Comparison of ENCODE assay signal across 15 cellular contexts in genomic region chr7:105837765-105838241, GRCh38. TPM values are rescaled to one million over a fixed set of nuclear protein-coding genes. Genes with fewer than 3 reads are reported as not detected.
DNase-seq lines count a peak whose midpoint lies in the region; ATAC-seq and TF ChIP-seq lines count a peak whose summit lies in the region.
"Had no signal": no experiment of that assay in that cellular context is flagged by ENCODE, and none has a peak within 500 bp of the region (broad histone marks: within the 10 kb centered on the region; RNA-seq: fewer than 3 reads in every experiment).

No MANE protein-coding gene starts in this region.

- no peak for ATAC-seq in GM21528 (IDR thresholded peaks at IDR 0.05; ENCODE audit: low FRiP score, unreplicated experiment)

- H4K20me1 ChIP-seq in PC-9 (ENCODE audit: insufficient read depth) = no peaks in the 10 kb centered on the region

- BruUV-seq in PC-9 (replicated peaks; lab: Mats Ljungman, UMichigan) = no TSS peak

- H3K9me3 ChIP-seq in HUES6 (ENCODE audit: control insufficient read depth, insufficient read depth, low read depth, low read length) (no peaks in the 10 kb centered on the region), SK-N-MC (ENCODE audit: low read depth, low read length) (no peaks in the 10 kb centered on the region), iPS-20b (ENCODE audit: insufficient read depth, low read depth, low read length) (no peaks in the 10 kb centered on the region), PC-9 (ENCODE audit: insufficient read depth, low read depth) (no peaks in the 10 kb centered on the region)
- H3K9me3 ChIP-seq: ascending aorta, BE2C had no signal

- H3K79me2 ChIP-seq in PC-9 (ENCODE audit: low read depth) = no peaks in the 10 kb centered on the region

- H3K27ac ChIP-seq in HUES6 (ENCODE audit: low read depth, low read length) = no peak overlapping the region; the same call in 1 of the 2 replicates
- peak overlapping the region; percentile 10; the same call in 1 of the 2 replicates for H3K27ac ChIP-seq in SK-N-MC
- no peak overlapping the region for H3K27ac ChIP-seq in iPS-20b (ENCODE audit: low read length)
- peak overlapping the region; percentile 51 for H3K27ac ChIP-seq in rectal smooth muscle tissue (ENCODE audit: low read depth, low read length)
- no peak overlapping the region for H3K27ac ChIP-seq in PC-9
- H3K27ac ChIP-seq: parathyroid adenoma had no signal

- CTCF ChIA-PET in PC-9 (lab: Charles Lee) = no interaction called here

- TF ChIP-seq CTCF in PC-9 (conservative IDR thresholded peaks at IDR 0.05) = no peak

- POLR2A ChIA-PET in PC-9 (lab: Charles Lee; ENCODE audit: unreplicated experiment) = no interaction called here

- H3K4me2 ChIP-seq in PC-9 = no peak overlapping the region

- H3K9me2 ChIP-seq in PC-9 (ENCODE audit: insufficient read depth) = no peaks in the 10 kb centered on the region

- H2AFZ ChIP-seq in PC-9 = no peak overlapping the region
- H2AFZ ChIP-seq: parathyroid adenoma had no signal

- H3K4me1 ChIP-seq in HUES6 (ENCODE audit: control insufficient read depth, insufficient read depth, low read length) (peaks cover 61% of the 10 kb centered on the region), iPS-20b (ENCODE audit: insufficient read depth, low read length) (peaks cover 32% of the 10 kb centered on the region), rectal smooth muscle tissue (ENCODE audit: control insufficient read depth, insufficient read depth, low read length) (peaks cover 24% of the 10 kb centered on the region), PC-9 (replicated peaks; ENCODE audit: insufficient read depth) (peaks cover 6% of the 10 kb centered on the region)
- H3K4me1 ChIP-seq: parathyroid adenoma had no signal

- intact Hi-C loops in PC-9 (cut with micrococcal nuclease; ENCODE audit: unreplicated experiment) = no loop called here

- H3K27me3 ChIP-seq in HUES6 (ENCODE audit: control insufficient read depth, insufficient read depth, low read length) (no peaks in the 10 kb centered on the region), iPS-20b (ENCODE audit: insufficient read depth, low read length) (peaks cover 26% of the 10 kb centered on the region), rectal smooth muscle tissue (ENCODE audit: control insufficient read depth, insufficient read depth, low read length) (no peaks in the 10 kb centered on the region), PC-9 (ENCODE audit: insufficient read depth, low read depth) (no peaks in the 10 kb centered on the region)
- H3K27me3 ChIP-seq: ascending aorta, BE2C had no signal

- H3K4me3 ChIP-seq in HUES6 (ENCODE audit: low read depth, low read length) (peak overlapping the region; percentile 36), SK-N-MC (no peak overlapping the region), iPS-20b (ENCODE audit: low read length) (peak overlapping the region; percentile 37; the same call in 1 of the 2 replicates), rectal smooth muscle tissue (ENCODE audit: low read length) (no peak overlapping the region), PC-9 (no peak overlapping the region)

- H3K36me3 ChIP-seq in HUES6 (ENCODE audit: control insufficient read depth, insufficient read depth, low read length) = no peaks in the 10 kb centered on the region
- no peaks in the 10 kb centered on the region for H3K36me3 ChIP-seq in SK-N-MC (ENCODE audit: insufficient read depth, low read length)
- H3K36me3 ChIP-seq in iPS-20b (ENCODE audit: insufficient read depth, low read depth, low read length) = no peaks in the 10 kb centered on the region
- H3K36me3 ChIP-seq in rectal smooth muscle tissue (ENCODE audit: control insufficient read depth, insufficient read depth, low read length) = no peaks in the 10 kb centered on the region
- H3K36me3 ChIP-seq in PC-9 (ENCODE audit: low read depth) = no peaks in the 10 kb centered on the region
- H3K36me3 ChIP-seq: ascending aorta, BE2C had no signal

- H3F3A ChIP-seq in PC-9 (ENCODE audit: insufficient read depth, low read depth) = no peaks in the 10 kb centered on the region

- DNase-seq in SK-N-MC (ENCODE audit: low read depth, low spot score) = no peak
- DNase-seq in SIG-M5 treated with dmso at 0.1 percent for 504 hours (lab: John Stamatoyannopoulos, UW; ENCODE audit: unreplicated experiment) = no peak
- no peak for DNase-seq in PC-9
- no peak for DNase-seq in activated CD8-positive, alpha-beta memory T cell treated with anti-CD3 and anti-CD28 coated beads, Interleukin-2, amount 50 U/mL, for 4 hours
- DNase-seq: activated CD4-positive, alpha-beta T cell treated with anti-CD3 and anti-CD28 coated beads for 4 hours; effector CD8-positive, alpha-beta T cell; Karpas-422; mammary epithelial cell had no signal

- H3K9ac ChIP-seq in HUES6 (ENCODE audit: low read length) = peak overlapping the region; percentile 45
- H3K9ac ChIP-seq in SK-N-MC (ENCODE audit: insufficient read length) = no peak overlapping the region
- H3K9ac ChIP-seq in iPS-20b (ENCODE audit: low read depth, low read length) = peak overlapping the region; percentile 7; the same call in 1 of the 2 replicates
- no peak overlapping the region for H3K9ac ChIP-seq in rectal smooth muscle tissue (ENCODE audit: low read length)
- H3K9ac ChIP-seq: parathyroid adenoma had no signal

RNA-seq across cellular contexts. Expression of gene ATXN7L1, which starts 38.6 kb away (rescaled TPM):
- 10.8 and 14.6 TPM in 2 replicates for total RNA-seq in PC-9 (2021)

Comparison
In these comparisons a context has a peak if more than half of its experiments do, and no peak if none do; other contexts are left out.
1. H3K27ac ChIP-seq: peak in SK-N-MC (single experiment) and rectal smooth muscle tissue (single experiment); none in HUES6 (single experiment), iPS-20b (single experiment) and PC-9 (single experiment).
2. H3K4me3 ChIP-seq: peak in HUES6 (single experiment) and iPS-20b (single experiment); none in SK-N-MC (single experiment), rectal smooth muscle tissue (single experiment) and PC-9 (single experiment).
3. H3K9ac ChIP-seq: peak in HUES6 (single experiment) and iPS-20b (single experiment); none in SK-N-MC (single experiment) and rectal smooth muscle tissue (single experiment).